Comparison of ENCODE assay signal across 5 cellular contexts in the genomic region with DNA sequence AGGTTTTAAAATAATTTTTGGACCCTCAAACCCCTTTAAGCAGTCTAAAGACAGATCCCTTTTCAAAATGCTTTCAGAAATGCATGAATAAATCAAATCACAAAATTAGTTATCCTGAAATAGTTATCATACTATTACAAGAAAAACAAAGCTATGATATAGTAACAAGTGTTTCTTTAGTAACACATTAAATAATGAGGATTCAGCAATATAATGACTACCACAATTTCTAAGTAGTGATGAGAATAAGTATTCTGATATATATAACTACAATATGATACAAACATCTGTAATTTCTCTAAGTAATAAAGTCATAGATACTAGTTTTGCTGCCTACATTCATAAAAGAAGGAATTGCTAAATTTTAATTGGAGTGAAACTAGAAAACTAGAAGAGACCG.
"Had no signal": no experiment of that assay in that cellular context is flagged by ENCODE, and none has a peak within 500 bp of the region (broad histone marks: within the 10 kb centered on the region; RNA-seq: fewer than 3 reads in every experiment).

No MANE protein-coding gene starts in this region.

- H3K27ac ChIP-seq: KMS-11 had no signal

- H3K4me2 ChIP-seq: KMS-11 had no signal

- H3K9ac ChIP-seq: KMS-11 had no signal

- DNase-seq: GOT3, H7, HCEC 1CT, KBM-7 had no signal
